Comparison of ENCODE assay signal across 13 cellular contexts in the genomic region with DNA sequence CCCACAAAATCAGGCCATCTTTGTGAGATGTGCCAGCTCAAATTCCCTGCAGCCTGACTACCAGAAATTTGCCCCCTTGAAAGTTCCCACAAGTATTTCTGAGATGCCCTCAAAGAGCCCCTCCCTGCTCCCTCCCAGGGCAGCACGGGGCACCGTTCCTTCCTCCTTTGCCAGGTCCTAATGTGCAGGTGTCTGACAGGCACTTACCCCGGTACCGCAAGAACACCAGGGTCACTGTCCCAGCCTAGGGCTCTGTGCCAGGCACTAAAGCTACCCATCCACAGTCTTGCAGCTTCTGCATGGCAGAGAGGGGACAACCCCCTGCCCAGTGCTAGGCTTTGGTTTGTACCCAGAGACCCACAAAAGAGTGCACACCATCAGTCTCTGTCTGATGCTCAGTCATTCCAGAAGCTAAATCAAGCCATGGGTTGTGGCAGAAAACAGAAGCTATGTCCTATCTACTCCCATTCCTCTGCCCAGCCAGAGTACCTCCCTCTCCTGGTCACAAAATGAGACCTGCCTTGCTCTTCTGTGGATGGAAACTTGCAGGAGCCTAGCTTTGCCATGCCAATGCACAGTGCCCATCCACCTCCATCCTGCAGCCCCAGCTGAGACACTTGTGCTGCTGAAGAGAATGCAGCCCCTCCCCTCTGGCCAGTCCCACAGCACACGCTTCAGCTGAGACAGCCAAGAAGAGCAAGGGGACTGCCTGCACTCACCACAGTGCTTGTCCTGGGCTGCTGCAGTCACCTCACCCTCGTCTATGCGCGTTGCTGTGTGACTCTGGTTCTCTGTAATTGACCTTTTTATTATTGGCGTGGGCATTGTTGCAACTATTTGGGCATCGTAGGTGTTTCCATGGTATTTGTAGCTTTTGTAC. TPM values are rescaled to one million over a fixed set of nuclear protein-coding genes. Genes with fewer than 3 reads are reported as not detected.
DNase-seq lines count a peak whose midpoint lies in the region; ATAC-seq, FAIRE-seq and TF ChIP-seq lines count a peak whose summit lies in the region.
"Had no signal": no experiment of that assay in that cellular context is flagged by ENCODE, and none has a peak within 500 bp of the region (broad histone marks: within the 10 kb centered on the region; RNA-seq: fewer than 3 reads in every experiment).

No MANE protein-coding gene starts in this region.

- peaks cover 0 to 6% of the 10 kb centered on the region in 2 donors for H3K9me3 Mint-ChIP-seq in activated naive CD4-positive, alpha-beta T cell treated with anti-CD3 and anti-CD28 coated beads, Interleukin-2, amount 50 U/mL, for 72 hours
- peaks cover 7 to 10% of the 10 kb centered on the region in 2 donors for H3K9me3 Mint-ChIP-seq in stimulated activated naive CD8-positive, alpha-beta T cell treated with anti-CD3 and anti-CD28 coated beads, Interleukin-15, amount 100 ng/mL, for 72 hours

- H3K27ac Mint-ChIP-seq in activated naive CD4-positive, alpha-beta T cell treated with anti-CD3 and anti-CD28 coated beads, Interleukin-2, amount 50 U/mL, for 72 hours, result peak overlapping the region; percentile 50 to 91
- H3K27ac Mint-ChIP-seq in stimulated activated naive CD8-positive, alpha-beta T cell treated with anti-CD3 and anti-CD28 coated beads, Interleukin-15, amount 100 ng/mL, for 72 hours, result peak overlapping the region; percentile 35 to 83
- H3K27ac Mint-ChIP-seq: T-helper 1 cell treated with Interleukin-12 subunit alpha and Interleukin-12 subunit beta and Interleukin-4 antibody, amounts not matched to agents 30 μg/mL and 1 μg/mL, for 36 hours had no signal

- H3K36me3 ChIP-seq in bronchial epithelial cell (ENCODE audit: control insufficient read depth, insufficient read depth, low read length), result no peaks in the 10 kb centered on the region
- H3K36me3 ChIP-seq: heart right ventricle had no signal

- TF ChIP-seq CTCF in bronchial epithelial cell (IDR thresholded peaks at IDR 0.05; ENCODE audit: insufficient read depth, low read length, severe bottlenecking), result no peak

- ATAC-seq in activated naive CD4-positive, alpha-beta T cell treated with anti-CD3 and anti-CD28 coated beads, Interleukin-2, amount 50 U/mL, for 72 hours, result peak; percentile 13 to 76
- ATAC-seq in HG03108 (IDR thresholded peaks at IDR 0.05; ENCODE audit: unreplicated experiment) (peak; percentile 46), GM19324 (IDR thresholded peaks at IDR 0.05; ENCODE audit: low FRiP score, unreplicated experiment) (no peak)
- peak; percentile 71 for ATAC-seq in stimulated activated naive CD8-positive, alpha-beta T cell treated with anti-CD3 and anti-CD28 coated beads, Interleukin-15, amount 100 ng/mL, for 72 hours

- H3K4me3 ChIP-seq in bronchial epithelial cell (ENCODE audit: low read depth, low read length), result no peak overlapping the region
- H3K4me3 ChIP-seq: heart right ventricle had no signal

- no peak overlapping the region for H3K4me3 Mint-ChIP-seq in stimulated activated naive CD8-positive, alpha-beta T cell treated with anti-CD3 and anti-CD28 coated beads, Interleukin-15, amount 100 ng/mL, for 72 hours
- H3K4me3 Mint-ChIP-seq: T-helper 1 cell treated with Interleukin-12 subunit alpha and Interleukin-12 subunit beta and Interleukin-4 antibody, amounts not matched to agents 30 μg/mL and 1 μg/mL, for 36 hours had no signal

- no peak for DNase-seq in activated naive CD4-positive, alpha-beta T cell treated with anti-CD3 and anti-CD28 coated beads, Interleukin-2, amount 50 U/mL, for 72 hours (ENCODE audit: low spot score in 2 of 2)
- DNase-seq in activated naive CD4-positive, alpha-beta T cell treated with Interleukin-2 at 50 U/mL for 16 hours, result no peak
- DNase-seq in bronchial epithelial cell (ENCODE audit: low read depth) (no peak), SKM-1 treated with dmso at 0.1 percent for 144 hours (lab: John Stamatoyannopoulos, UW; ENCODE audit: unreplicated experiment) (no peak), DMS153 (lab: John Stamatoyannopoulos, UW) (no peak)
- no peak for DNase-seq in stimulated activated naive CD8-positive, alpha-beta T cell treated with anti-CD3 and anti-CD28 coated beads, Interleukin-15, amount 100 ng/mL, for 72 hours
- DNase-seq: activated CD8-positive, alpha-beta memory T cell treated with anti-CD3 and anti-CD28 coated beads, Interleukin-2, amount 50 U/mL, for 4 hours; EL; heart right ventricle; stimulated activated CD8-positive, alpha-beta memory T cell treated with anti-CD3 and anti-CD28 coated beads, Interleukin-4, amount 100 ng/mL, for 48 hours had no signal

- no peaks in the 10 kb centered on the region for H3K27me3 Mint-ChIP-seq in stimulated activated naive CD8-positive, alpha-beta T cell treated with anti-CD3 and anti-CD28 coated beads, Interleukin-15, amount 100 ng/mL, for 72 hours

- H3K27me3 ChIP-seq in bronchial epithelial cell (ENCODE audit: control insufficient read depth, insufficient read depth, low read length), result no peaks in the 10 kb centered on the region

- peaks cover 0 to 9% of the 10 kb centered on the region in 2 donors for H3K36me3 Mint-ChIP-seq in activated naive CD4-positive, alpha-beta T cell treated with anti-CD3 and anti-CD28 coated beads, Interleukin-2, amount 50 U/mL, for 72 hours

- peak; percentile 13 for FAIRE-seq in bronchial epithelial cell (lab: Jason Lieb, UNC)

- H3K4me1 Mint-ChIP-seq in stimulated activated naive CD8-positive, alpha-beta T cell treated with anti-CD3 and anti-CD28 coated beads, Interleukin-15, amount 100 ng/mL, for 72 hours, result peaks cover 77% of the 10 kb centered on the region

RNA-seq across cellular contexts. Expression of a gene that starts 48.7 kb away (rescaled TPM):
- 10 to 100 TPM; 70.7 to 71.1 TPM for total RNA-seq in activated naive CD4-positive, alpha-beta T cell treated with anti-CD3 and anti-CD28 coated beads, Interleukin-2, amount 50 U/mL, for 72 hours
- total RNA-seq in bronchial epithelial cell, result 24.1 and 26.6 TPM in 2 replicates
